In the genomic region with DNA sequence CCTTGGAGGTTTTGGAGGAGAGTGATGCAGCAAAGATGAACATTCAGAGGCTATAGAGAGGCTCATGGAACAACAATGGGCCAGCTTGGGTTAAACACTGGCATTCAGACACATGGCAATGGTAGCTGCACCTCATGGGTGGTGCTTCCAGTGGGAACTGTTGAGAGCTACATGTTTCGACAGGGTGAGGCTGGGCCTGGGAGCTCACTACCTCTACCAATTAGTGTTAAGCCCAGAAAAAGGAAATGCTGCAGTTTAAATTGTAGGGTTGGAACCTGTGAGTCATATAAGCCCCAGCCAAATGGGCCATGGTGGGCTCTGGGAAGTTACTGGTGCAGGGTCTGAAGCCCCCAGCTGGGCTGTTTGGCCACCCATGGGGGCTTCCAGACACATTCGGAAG, we compare ENCODE assay signal across 11 cellular contexts.
A peak's percentile ranks its signal among the peaks of the same experiment; 100 is the strongest.
DNase-seq lines count a peak whose midpoint lies in the region; ATAC-seq and TF ChIP-seq lines count a peak whose summit lies in the region.
"Had no signal": no experiment of that assay in that cellular context is flagged by ENCODE, and none has a peak within 500 bp of the region (broad histone marks: within the 10 kb centered on the region; RNA-seq: fewer than 3 reads in every experiment).

No MANE protein-coding gene starts in this region.

- TF ChIP-seq CTCF in esophagus squamous epithelium (IDR thresholded peaks at IDR 0.05): no peak

- 51 to 60% methylated on average over 1 to 2 of the region's 2 CpGs for WGBS in esophagus squamous epithelium, 2 donors

- H3K9me3 ChIP-seq in esophagus squamous epithelium (no peaks in the 10 kb centered on the region), stomach smooth muscle (ENCODE audit: control insufficient read depth in 2 of 2, low read length in 2 of 2) (no peaks in the 10 kb centered on the region)

- DNase-seq in NOMO-1 treated with DMSO at 0.1 percent for 48 hours (lab: John Stamatoyannopoulos, UW; ENCODE audit: unreplicated experiment): peak; percentile 3
- DNase-seq in esophagus squamous epithelium (lab: John Stamatoyannopoulos, UW): no peak
- no peak for DNase-seq in left lobe of liver (ENCODE audit: low spot score)
- no peak for DNase-seq in HuH-7 (ENCODE audit: low spot score)
- no peak for DNase-seq in posterior vena cava (ENCODE audit: low spot score)
- DNase-seq: activated CD8-positive, alpha-beta memory T cell treated with anti-CD3 and anti-CD28 coated beads, Interleukin-2, amount 50 U/mL, for 48 hours; anterior cingulate cortex; H7; NCI-H1092 had no signal

- H3K4me3 ChIP-seq in esophagus squamous epithelium: no peak overlapping the region
- H3K4me3 ChIP-seq in stomach smooth muscle (ENCODE audit: low read length in 2 of 2): no peak overlapping the region

- H3K27ac ChIP-seq in esophagus squamous epithelium (peak overlapping the region; percentile 75 to 92 (median 88)), stomach smooth muscle (ENCODE audit: low read length) (peak overlapping the region; percentile 95)

- no peak for TF ChIP-seq POLR2A in esophagus squamous epithelium (IDR thresholded peaks at IDR 0.05)

- H3K9ac ChIP-seq in stomach smooth muscle (ENCODE audit: low read length in 2 of 2): no peak overlapping the region

- H3K4me1 ChIP-seq in esophagus squamous epithelium: peaks cover 44 to 96% (median 58%) of the 10 kb centered on the region in 3 donors
- H3K4me1 ChIP-seq in stomach smooth muscle (ENCODE audit: control insufficient read depth, insufficient read depth, low read length): peaks cover 63% of the 10 kb centered on the region

- H3K36me3 ChIP-seq in esophagus squamous epithelium: no peaks in the 10 kb centered on the region
- no peaks in the 10 kb centered on the region for H3K36me3 ChIP-seq in stomach smooth muscle (ENCODE audit: control insufficient read depth in 2 of 2, insufficient read depth in 2 of 2, low read length in 2 of 2)

- H3K27me3 ChIP-seq in esophagus squamous epithelium: no peaks in the 10 kb centered on the region
- no peaks in the 10 kb centered on the region for H3K27me3 ChIP-seq in stomach smooth muscle (ENCODE audit: control insufficient read depth in 1 of 2, insufficient read depth in 2 of 2, low read length in 2 of 2)

- intact Hi-C loops in esophagus squamous epithelium (cut with DNase I) (no loop called here), posterior vena cava (cut with DNase I) (no loop called here)

- ATAC-seq in GM19395 (IDR thresholded peaks at IDR 0.05; ENCODE audit: unreplicated experiment) (peak; percentile 27), left lobe of liver (no peak)
